In the genomic region with DNA sequence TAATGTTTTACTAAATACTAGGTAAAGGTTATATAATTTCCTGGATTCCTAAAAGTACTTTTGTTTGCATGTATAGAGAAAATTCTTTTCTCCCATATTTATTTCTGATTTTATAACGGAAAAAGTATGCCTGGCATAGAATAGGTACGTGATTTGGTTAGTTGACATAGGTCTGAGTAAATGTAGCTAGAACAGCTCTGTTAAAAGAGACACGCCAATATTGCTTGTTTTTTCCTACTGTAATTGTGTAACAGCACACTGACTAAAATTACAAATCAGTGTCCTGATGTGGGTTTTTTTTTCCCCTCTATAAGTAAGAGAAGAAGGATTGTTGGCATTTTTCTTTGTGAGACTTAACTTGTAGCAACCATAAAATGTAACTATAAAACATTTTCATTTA, we compare ENCODE assay signal across 22 cellular contexts. TPM values are rescaled to one million over a fixed set of nuclear protein-coding genes. Genes with fewer than 3 reads are reported as not detected.
DNase-seq lines count a peak whose midpoint lies in the region; TF ChIP-seq lines count a peak whose summit lies in the region.
"Had no signal": no experiment of that assay in that cellular context is flagged by ENCODE, and none has a peak within 500 bp of the region (broad histone marks: within the 10 kb centered on the region; RNA-seq: fewer than 3 reads in every experiment).

No MANE protein-coding gene starts in this region.

- DNase-seq in GM23248 (peak; percentile 33), cardiac fibroblast (ENCODE audit: low read depth in 2 of 2) (peak; percentile 15 to 33), fibroblast of peridontal ligament (ENCODE audit: extremely low read depth) (peak; percentile 37), osteoblast (ENCODE audit: insufficient read length, low spot score, missing footprints) (no peak), mammary epithelial cell (no peak), NCI-H1436 (lab: John Stamatoyannopoulos, UW) (no peak)
- no peak for DNase-seq in activated effector memory CD4-positive, alpha-beta T cell treated with anti-CD3 and anti-CD28 coated beads, Interleukin-2, amount 50 U/mL, for 16 hours
- DNase-seq: CD4-positive, CD25-positive, alpha-beta regulatory T cell; H7; MV-4-11; NCI-H1105; NCI-H146; NCI-H1930; NCI-H2227 treated with DMSO at 0.1 percent for 48 hours; NCI-H510A; NCI-H69; Right ventricle myocardium superior; RPMI8226 had no signal

- intact Hi-C loops in mammary epithelial cell (cut with micrococcal nuclease): no loop called here

- H3K4me2 ChIP-seq in GM23248 (ENCODE audit: unreplicated experiment) (peak overlapping the region; percentile 32), parathyroid adenoma (ENCODE audit: low read length) (peak overlapping the region; percentile 15), osteoblast (ENCODE audit: insufficient read depth, low read length) (no peak overlapping the region), mammary epithelial cell (ENCODE audit: insufficient read depth, low read depth, low read length) (no peak overlapping the region)
- H3K4me2 ChIP-seq: BLaER1 had no signal

- H3K9me3 ChIP-seq in GM23248 (ENCODE audit: low read depth) (no peaks in the 10 kb centered on the region), parathyroid adenoma (ENCODE audit: control insufficient read depth, low read length) (no peaks in the 10 kb centered on the region), osteoblast (ENCODE audit: low read depth, low read length) (no peaks in the 10 kb centered on the region), mammary epithelial cell (replicated peaks; ENCODE audit: insufficient read depth, low read length) (no peaks in the 10 kb centered on the region)
- H3K9me3 ChIP-seq: SJSA1 had no signal

- H3K9ac ChIP-seq in GM23248 (no peak overlapping the region), parathyroid adenoma (no peak overlapping the region), mammary epithelial cell (ENCODE audit: insufficient read depth, low read length) (no peak overlapping the region)
- H3K9ac ChIP-seq: BLaER1 had no signal

- peaks cover 45% of the 10 kb centered on the region for H3K4me1 ChIP-seq in GM23248 (ENCODE audit: insufficient read depth)
- H3K4me1 ChIP-seq in parathyroid adenoma: peaks cover 2% of the 10 kb centered on the region
- peaks cover 17% of the 10 kb centered on the region for H3K4me1 ChIP-seq in osteoblast (ENCODE audit: insufficient read depth, low read length)
- H3K4me1 ChIP-seq in mammary epithelial cell (ENCODE audit: insufficient read depth, low read length): peaks cover 4% of the 10 kb centered on the region
- H3K4me1 ChIP-seq: BLaER1 had no signal

- in situ Hi-C loops in GM23248 (cut with MboI): no loop called here
- in situ Hi-C loops in mammary epithelial cell (cut with MboI; ENCODE audit: low sequenced_read_pairs in 2 of 2): no loop called here

- CTCF ChIA-PET in mammary epithelial cell (lab: Charles Lee; ENCODE audit: low non-redundant PET): no interaction called here

- H3F3A ChIP-seq in GM23248 (ENCODE audit: insufficient read depth): peaks cover 14% of the 10 kb centered on the region; the same call in 1 of the 2 replicates

- H3K79me2 ChIP-seq in GM23248 (ENCODE audit: insufficient read depth) (no peaks in the 10 kb centered on the region), parathyroid adenoma (peaks cover 40% of the 10 kb centered on the region), osteoblast (ENCODE audit: insufficient read depth, low read length) (no peaks in the 10 kb centered on the region), mammary epithelial cell (ENCODE audit: insufficient read depth, low read length) (no peaks in the 10 kb centered on the region)

- H4K20me1 ChIP-seq in GM23248 (ENCODE audit: insufficient read depth) (no peaks in the 10 kb centered on the region), osteoblast (ENCODE audit: insufficient read depth, low read length) (no peaks in the 10 kb centered on the region), mammary epithelial cell (ENCODE audit: insufficient read depth, low read length) (no peaks in the 10 kb centered on the region)

- no peaks in the 10 kb centered on the region for H3K9me2 ChIP-seq in GM23248 (ENCODE audit: insufficient read depth)

- no peak overlapping the region for H3K4me3 ChIP-seq in GM23248
- H3K4me3 ChIP-seq in cardiac fibroblast (replicated peaks in 1 of 2; ENCODE audit: low read depth in 2 of 2, low read length in 2 of 2): no peak overlapping the region
- no peak overlapping the region for H3K4me3 ChIP-seq in parathyroid adenoma (ENCODE audit: low read depth, low read length)
- H3K4me3 ChIP-seq in osteoblast (ENCODE audit: insufficient read depth, low read length): no peak overlapping the region
- H3K4me3 ChIP-seq in mammary epithelial cell (replicated peaks in 1 of 3; ENCODE audit: insufficient read depth in 1 of 3, low read depth in 2 of 3, low read length in 3 of 3): no peak overlapping the region
- H3K4me3 ChIP-seq: BLaER1, K562, SJSA1 had no signal

- no TSS peak for BruUV-seq in mammary epithelial cell (replicated peaks; lab: Mats Ljungman, UMichigan)

- H3K27me3 ChIP-seq in GM23248 (replicated peaks; ENCODE audit: insufficient read depth) (no peaks in the 10 kb centered on the region), parathyroid adenoma (ENCODE audit: control insufficient read depth, insufficient read depth, low read length) (no peaks in the 10 kb centered on the region), osteoblast (ENCODE audit: insufficient read depth, low read length) (no peaks in the 10 kb centered on the region), mammary epithelial cell (ENCODE audit: insufficient read depth, low read length) (no peaks in the 10 kb centered on the region)
- H3K27me3 ChIP-seq: BLaER1, SJSA1 had no signal

- H3K36me3 ChIP-seq in GM23248 (ENCODE audit: low read depth) (no peaks in the 10 kb centered on the region), parathyroid adenoma (ENCODE audit: control insufficient read depth, insufficient read depth, low read length) (no peaks in the 10 kb centered on the region), osteoblast (ENCODE audit: insufficient read depth, low read length) (no peaks in the 10 kb centered on the region), mammary epithelial cell (ENCODE audit: insufficient read depth, low read length) (no peaks in the 10 kb centered on the region)
- H3K36me3 ChIP-seq: SJSA1 had no signal

- H2AFZ ChIP-seq in GM23248 (no peak overlapping the region), parathyroid adenoma (no peak overlapping the region), osteoblast (ENCODE audit: low read length) (no peak overlapping the region), mammary epithelial cell (ENCODE audit: low read depth, low read length) (no peak overlapping the region)

- H3K27ac ChIP-seq in GM23248 (no peak overlapping the region), parathyroid adenoma (no peak overlapping the region), osteoblast (ENCODE audit: low read depth, low read length) (no peak overlapping the region), mammary epithelial cell (ENCODE audit: insufficient read depth, low read depth, low read length) (no peak overlapping the region)
- H3K27ac ChIP-seq: BLaER1, SJSA1 had no signal

- dilution Hi-C loops in mammary epithelial cell (cut with HindIII; ENCODE audit: low sequenced_read_pairs): no loop called here

- no peak for TF ChIP-seq CTCF in cardiac fibroblast (IDR thresholded peaks at IDR 0.05; ENCODE audit: low read depth, low read length)
- TF ChIP-seq CTCF in parathyroid adenoma (IDR thresholded peaks at IDR 0.05): no peak
- TF ChIP-seq CTCF in osteoblast (IDR thresholded peaks at IDR 0.05; ENCODE audit: extremely low read depth, low read depth, low read length): no peak
- TF ChIP-seq CTCF in mammary epithelial cell (conservative IDR thresholded peaks at IDR 0.05 in 1 of 2, IDR thresholded peaks at IDR 0.05 in 1 of 2; ENCODE audit: extremely low read depth in 1 of 2, insufficient read depth in 1 of 2, low read depth in 1 of 2, low read length in 2 of 2): no peak

- 46 to 52% methylated on average over 3 of the region's 3 CpGs for WGBS in GM23248 (ENCODE audit: low coverage in 1 of 2, low lambda C conversion rate in 2 of 2, missing lambda C conversion rate in 2 of 2), 2 experiments
- 62% methylated on average over 3 of the region's 3 CpGs for WGBS in mammary epithelial cell (ENCODE audit: low coverage, missing lambda C conversion rate)

RNA-seq across cellular contexts. Expression of gene KLHL24, which starts 26.7 kb away (rescaled TPM):
- 13.2 and 18.3 TPM in 2 replicates for total RNA-seq in GM23248 (2014; rRNA removed; shearing (Covaris generic))
- polyA plus RNA-seq in GM23248 (2016; fragmentation: Nextera tagmentation; extraction: Ambion mirVana): 10.1 and 11.7 TPM in 2 replicates
- total RNA-seq in osteoblast: 142 and 174 TPM in 2 replicates
- 100 to 1,000 TPM in 1 of 2 donors, 10 to 100 TPM in 1; 10.2 to 100 TPM for total RNA-seq in mammary epithelial cell
- 2.9 TPM for polyA plus RNA-seq in mammary epithelial cell
- 12.6 TPM for polyA minus RNA-seq in mammary epithelial cell

RNA-seq across cellular contexts. Expression of gene YEATS2, which starts 35.5 kb away (rescaled TPM):
- 29.6 and 34.7 TPM in 2 replicates for total RNA-seq in GM23248 (2014; rRNA removed; shearing (Covaris generic))
- polyA plus RNA-seq in GM23248 (2016; fragmentation: Nextera tagmentation; extraction: Ambion mirVana) (11.0 and 14.0 TPM in 2 replicates), mammary epithelial cell (29.4 TPM)
- total RNA-seq in osteoblast (32.2 and 35.1 TPM in 2 replicates), mammary epithelial cell (10 to 100 TPM; 33.5 to 45.0 TPM)
- 69.7 TPM for polyA minus RNA-seq in mammary epithelial cell

Comparison
In these comparisons a context has a peak if more than half of its experiments do, and no peak if none do; other contexts are left out.
1. DNase-seq: peak in GM23248 (single experiment), cardiac fibroblast (2 of 2) and fibroblast of peridontal ligament (single experiment); none in osteoblast (single experiment), mammary epithelial cell (single experiment), NCI-H1436 (single experiment) and activated effector memory CD4-positive, alpha-beta T cell treated with anti-CD3 and anti-CD28 coated beads, Interleukin-2, amount 50 U/mL, for 16 hours (single experiment).
2. H3K4me2 ChIP-seq: peak in GM23248 (single experiment) and parathyroid adenoma (single experiment); none in osteoblast (single experiment) and mammary epithelial cell (single experiment).